Comparison of ENCODE assay signal across 10 cellular contexts in genomic region chr18:77248873-77249582, GRCh38.
DNase-seq lines count a peak whose midpoint lies in the region; ATAC-seq lines count a peak whose summit lies in the region.
"Had no signal": no experiment of that assay in that cellular context is flagged by ENCODE, and none has a peak within 500 bp of the region (broad histone marks: within the 10 kb centered on the region; RNA-seq: fewer than 3 reads in every experiment).

No MANE protein-coding gene starts in this region.

- peaks cover 16% of the 10 kb centered on the region for H3K4me1 Mint-ChIP-seq in activated naive CD8-positive, alpha-beta T cell (ENCODE audit: low read depth)
- H3K4me1 Mint-ChIP-seq in stimulated activated effector memory CD8-positive, alpha-beta T cell treated with anti-CD3 and anti-CD28 coated beads, Interleukin-12 subunit alpha, Interleukin-12 subunit beta, amount 100 ng/mL, for 72 hours = peaks cover 17% of the 10 kb centered on the region

- ATAC-seq in stimulated activated effector memory CD8-positive, alpha-beta T cell treated with anti-CD3 and anti-CD28 coated beads, Interleukin-12 subunit alpha, Interleukin-12 subunit beta, amount 100 ng/mL, for 72 hours = peak; percentile 52
- ATAC-seq in GM21528 (IDR thresholded peaks at IDR 0.05; ENCODE audit: low FRiP score, unreplicated experiment) (no peak), GM18502 (IDR thresholded peaks at IDR 0.05; ENCODE audit: poor library complexity, unreplicated experiment) (no peak)

- peak overlapping the region; percentile 81 for H3K4me3 Mint-ChIP-seq in activated naive CD8-positive, alpha-beta T cell
- H3K4me3 Mint-ChIP-seq in stimulated activated effector memory CD8-positive, alpha-beta T cell treated with anti-CD3 and anti-CD28 coated beads, Interleukin-12 subunit alpha, Interleukin-12 subunit beta, amount 100 ng/mL, for 72 hours = peak overlapping the region; percentile 66

- peaks cover 5% of the 10 kb centered on the region for H3K9me3 ChIP-seq in iPS-18c (ENCODE audit: control insufficient read depth, insufficient read depth, low read length)

- H3K4me3 ChIP-seq in iPS-18c (ENCODE audit: insufficient read depth, low read depth, low read length) = peak overlapping the region; percentile 63

- DNase-seq in NCI-H1417 (lab: John Stamatoyannopoulos, UW) = peak in 2 of 3 experiments; percentile 53 to 55
- no peak for DNase-seq in NCI-H1417 treated with DMSO at 0.1 percent for 48 hours (lab: John Stamatoyannopoulos, UW)
- DNase-seq in stimulated activated effector memory CD8-positive, alpha-beta T cell treated with anti-CD3 and anti-CD28 coated beads, Interleukin-12 subunit alpha, Interleukin-12 subunit beta, amount 100 ng/mL, for 72 hours (ENCODE audit: low spot score in 2 of 2) = no peak
- DNase-seq in midbrain (lab: John Stamatoyannopoulos, UW) = no peak
- DNase-seq: 8988T; stimulated activated CD4-positive, alpha-beta T cell treated with anti-CD3 and anti-CD28 coated beads, Interleukin-12 subunit alpha, Interleukin-12 subunit beta, amount 100 ng/mL, for 4 hours had no signal

- H3K9me3 Mint-ChIP-seq in activated naive CD8-positive, alpha-beta T cell (ENCODE audit: low read depth) = peaks cover 10% of the 10 kb centered on the region
- peaks cover 3% of the 10 kb centered on the region for H3K9me3 Mint-ChIP-seq in stimulated activated effector memory CD8-positive, alpha-beta T cell treated with anti-CD3 and anti-CD28 coated beads, Interleukin-12 subunit alpha, Interleukin-12 subunit beta, amount 100 ng/mL, for 72 hours

- no peak overlapping the region for H3K27ac Mint-ChIP-seq in activated naive CD8-positive, alpha-beta T cell
- no peak overlapping the region for H3K27ac Mint-ChIP-seq in stimulated activated effector memory CD8-positive, alpha-beta T cell treated with anti-CD3 and anti-CD28 coated beads, Interleukin-12 subunit alpha, Interleukin-12 subunit beta, amount 100 ng/mL, for 72 hours

- H3K36me3 Mint-ChIP-seq in activated naive CD8-positive, alpha-beta T cell = peaks cover 7% of the 10 kb centered on the region
- H3K36me3 Mint-ChIP-seq in stimulated activated effector memory CD8-positive, alpha-beta T cell treated with anti-CD3 and anti-CD28 coated beads, Interleukin-12 subunit alpha, Interleukin-12 subunit beta, amount 100 ng/mL, for 72 hours = no peaks in the 10 kb centered on the region

- peaks cover 40% of the 10 kb centered on the region for H3K27me3 Mint-ChIP-seq in activated naive CD8-positive, alpha-beta T cell

Comparison
In these comparisons a context has a peak if more than half of its experiments do, and no peak if none do; other contexts are left out.
1. DNase-seq: peak in NCI-H1417 (2 of 3); none in NCI-H1417 treated with DMSO at 0.1 percent for 48 hours (single experiment), stimulated activated effector memory CD8-positive, alpha-beta T cell treated with anti-CD3 and anti-CD28 coated beads, Interleukin-12 subunit alpha, Interleukin-12 subunit beta, amount 100 ng/mL, for 72 hours (0 of 2) and midbrain (single experiment).